Comparison of ENCODE assay signal across 1 cellular context in genomic region chrX:120310861-120311631, GRCh38.
TF ChIP-seq lines count a peak whose summit lies in the region.

TMEM255A (minus strand) TSS chrX:120311461; CDS start chrX:120311309, 152 bp downstream.

TF ChIP-seq in HEK293, 187 proteins besides CTCF, POLR2A, EP300 and RAD21 (continued from another document and continues in another):
- TF ChIP-seq INSM2 (tag by site-specific recombination; IDR thresholded peaks at IDR 0.05) (no peak), ZNF621 (tag by site-specific recombination; IDR thresholded peaks at IDR 0.05) (no peak), ZNF830 (tag by site-specific recombination; IDR thresholded peaks at IDR 0.05; ENCODE audit: low read depth) (no peak), ZNF2 (tag by site-specific recombination; IDR thresholded peaks at IDR 0.05) (no peak), TSHZ1 (tag by site-specific recombination; IDR thresholded peaks at IDR 0.05; ENCODE audit: borderline replicate concordance) (no peak), ZNF501 (tag by site-specific recombination; IDR thresholded peaks at IDR 0.05) (no peak), ELK4 (IDR thresholded peaks at IDR 0.05; ENCODE audit: borderline replicate concordance, low read depth, low read length) (no peak), ZNF280D (tag by site-specific recombination; IDR thresholded peaks at IDR 0.05) (no peak), ZNF362 (tag by site-specific recombination; IDR thresholded peaks at IDR 0.05) (no peak), ZSCAN30 (tag by site-specific recombination; IDR thresholded peaks at IDR 0.05) (0 out of 2 replicates have a peak, but pooled peaks have one; percentile 40), ZNF549 (tag by site-specific recombination; IDR thresholded peaks at IDR 0.05) (no peak), ZNF660 (tag by site-specific recombination; IDR thresholded peaks at IDR 0.05) (no peak), ZBTB20 (tag by site-specific recombination; IDR thresholded peaks at IDR 0.05) (peak; percentile 75), ZNF623 (tag by site-specific recombination; IDR thresholded peaks at IDR 0.05) (no peak; the same call in 1 of the 2 replicates), ZIC2 (tag by site-specific recombination; IDR thresholded peaks at IDR 0.05) (peak; percentile 22; the same call in 1 of the 2 replicates), ZNF121 (tag by site-specific recombination; IDR thresholded peaks at IDR 0.05) (no peak), KLF17 (tag by site-specific recombination; IDR thresholded peaks at IDR 0.05) (peak; percentile 16; the same call in 1 of the 2 replicates), ZNF341 (tag by site-specific recombination; IDR thresholded peaks at IDR 0.05; ENCODE audit: low read depth) (peak; percentile 84), ZNF558 (tag by site-specific recombination; IDR thresholded peaks at IDR 0.05) (no peak), OSR2 (tag by site-specific recombination; IDR thresholded peaks at IDR 0.05) (no peak), ZNF488 (tag by site-specific recombination; IDR thresholded peaks at IDR 0.05) (no peak), ZNF311 (tag by site-specific recombination; IDR thresholded peaks at IDR 0.05; ENCODE audit: borderline replicate concordance) (no peak), HIC1 (tag by site-specific recombination; IDR thresholded peaks at IDR 0.05) (0 out of 2 replicates have a peak, but pooled peaks have one; percentile 23), ZBTB17 (tag by site-specific recombination; IDR thresholded peaks at IDR 0.05) (no peak; the same call in 1 of the 2 replicates), HOXA7 (CRISPR knock-in tag; IDR thresholded peaks at IDR 0.05; ENCODE audit: borderline replicate concordance) (no peak), SETDB1 (IDR thresholded peaks at IDR 0.05; ENCODE audit: insufficient read length, low read length) (no peak), ZSCAN16 (tag by site-specific recombination; IDR thresholded peaks at IDR 0.05) (no peak), KLF10 (tag by site-specific recombination; IDR thresholded peaks at IDR 0.05) (no peak), ZEB2 (tag by site-specific recombination; IDR thresholded peaks at IDR 0.05) (no peak), ZNF202 (tag by site-specific recombination; IDR thresholded peaks at IDR 0.05; ENCODE audit: borderline replicate concordance) (no peak), ZNF16 (tag by site-specific recombination; IDR thresholded peaks at IDR 0.05; ENCODE audit: low read depth) (no peak), ZNF398 (tag by site-specific recombination; IDR thresholded peaks at IDR 0.05) (peak; percentile 96), ZNF704 (tag by site-specific recombination; IDR thresholded peaks at IDR 0.05) (no peak), ZNF155 (tag by site-specific recombination; IDR thresholded peaks at IDR 0.05) (no peak), ZNF366 (tag by site-specific recombination; conservative IDR thresholded peaks at IDR 0.05) (no peak), MEIS1 (CRISPR knock-in tag; IDR thresholded peaks at IDR 0.05; ENCODE audit: borderline replicate concordance) (no peak), ZBTB21 (tag by site-specific recombination; IDR thresholded peaks at IDR 0.05) (no peak), ZNF239 (tag by site-specific recombination; IDR thresholded peaks at IDR 0.05) (no peak), ZNF10 (tag by site-specific recombination; IDR thresholded peaks at IDR 0.05) (no peak), SP7 (tag by site-specific recombination; IDR thresholded peaks at IDR 0.05) (no peak)
